ENCODE assay signal across 8 cellular contexts in genomic region chr17:17681744-17682292, GRCh38. TPM values are rescaled to one million over a fixed set of nuclear protein-coding genes. Genes with fewer than 3 reads are reported as not detected.
DNase-seq lines count a peak whose midpoint lies in the region; ATAC-seq and TF ChIP-seq lines count a peak whose summit lies in the region.

No MANE protein-coding gene starts in this region.

- no peaks in the 10 kb centered on the region for H3K27me3 Mint-ChIP-seq in activated T-helper 17 cell treated with anti-CD3 and anti-CD28 coated beads, Interleukin-2, amount 50 U/mL, for 72 hours

- peak overlapping the region; percentile 89 for H2AK5ac ChIP-seq in trophoblast cell (ENCODE audit: low read length)

- H3K14ac ChIP-seq in trophoblast cell (ENCODE audit: low read length): peak overlapping the region; percentile 99

- H3K4me3 ChIP-seq in BE2C (ENCODE audit: low read depth, low read length): peak overlapping the region; percentile 69
- H3K4me3 ChIP-seq in LNCaP clone FGC (ENCODE audit: low read depth, low read length): peak overlapping the region; percentile 85
- peak overlapping the region; percentile 80 for H3K4me3 ChIP-seq in trophoblast cell (ENCODE audit: low read depth, low read length)

- ATAC-seq in GM19397 (IDR thresholded peaks at IDR 0.05; ENCODE audit: unreplicated experiment): peak; percentile 30
- ATAC-seq in activated T-helper 17 cell treated with anti-CD3 and anti-CD28 coated beads, Interleukin-2, amount 50 U/mL, for 72 hours (replicated peaks): peak; percentile 41

- peak overlapping the region; percentile 96 for H2BK5ac ChIP-seq in trophoblast cell (ENCODE audit: low read depth, low read length, poor library complexity)

- H3K9ac ChIP-seq in trophoblast cell (ENCODE audit: low read length): peak overlapping the region; percentile 89

- no peak for TF ChIP-seq CTCF in BE2C (IDR thresholded peaks at IDR 0.05; ENCODE audit: low read depth, low read length)
- TF ChIP-seq CTCF in LNCaP clone FGC (IDR thresholded peaks at IDR 0.05; ENCODE audit: control insufficient read depth, extremely low read depth, insufficient read depth): 0 out of 2 replicates have a peak, but pooled peaks have one; percentile 13

- DNase-seq in BE2C (peak; percentile 38), LNCaP clone FGC (ENCODE audit: low read depth) (no peak), germinal center (ENCODE audit: low spot score) (peak; percentile 48), trophoblast cell (no peak), mucosa of gallbladder (ENCODE audit: low spot score) (no peak), retina (no peak)

- no peaks in the 10 kb centered on the region for H3K27me3 ChIP-seq in BE2C
- H3K27me3 ChIP-seq in trophoblast cell (ENCODE audit: insufficient read depth, low read length): no peaks in the 10 kb centered on the region

- peaks cover 6% of the 10 kb centered on the region for H3K4me1 Mint-ChIP-seq in activated T-helper 17 cell treated with anti-CD3 and anti-CD28 coated beads, Interleukin-2, amount 50 U/mL, for 72 hours

- H3K23ac ChIP-seq in trophoblast cell (ENCODE audit: low read length): no peak overlapping the region

- WGBS in trophoblast cell (ENCODE audit: extremely low coverage, insufficient coverage, insufficient read length): no CpG with 5 or more reads among the region's 68 CpGs

- H3K27ac ChIP-seq in trophoblast cell (ENCODE audit: low read depth, low read length): peak overlapping the region; percentile 84

- H3K4me1 ChIP-seq in BE2C (peaks cover 14% of the 10 kb centered on the region), trophoblast cell (ENCODE audit: control insufficient read depth in 1 of 2, insufficient read depth in 2 of 2, low read length in 2 of 2) (peaks cover 25 to 30% of the 10 kb centered on the region in 2 experiments)

- H2BK120ac ChIP-seq in trophoblast cell (ENCODE audit: insufficient read depth, low read length, poor library complexity): peak overlapping the region; percentile 96

- H3K9me3 ChIP-seq in BE2C (no peaks in the 10 kb centered on the region), trophoblast cell (ENCODE audit: insufficient read depth, low read depth, low read length) (no peaks in the 10 kb centered on the region)

- H2AFZ ChIP-seq in trophoblast cell (ENCODE audit: insufficient read depth, low read length, poor library complexity): peak overlapping the region; percentile 1

- peak overlapping the region; percentile 99 for H4K91ac ChIP-seq in trophoblast cell (ENCODE audit: low read depth, low read length)

- H3K9me3 Mint-ChIP-seq in activated T-helper 17 cell treated with anti-CD3 and anti-CD28 coated beads, Interleukin-2, amount 50 U/mL, for 72 hours: no peaks in the 10 kb centered on the region

- H3K18ac ChIP-seq in trophoblast cell (ENCODE audit: low read length): peak overlapping the region; percentile 93

- peak overlapping the region; percentile 78 for H4K12ac ChIP-seq in trophoblast cell (ENCODE audit: low read depth, low read length)

- H3K27ac Mint-ChIP-seq in activated T-helper 17 cell treated with anti-CD3 and anti-CD28 coated beads, Interleukin-2, amount 50 U/mL, for 72 hours: peak overlapping the region; percentile 54

- no peak overlapping the region for H2BK12ac ChIP-seq in trophoblast cell (ENCODE audit: low read length)

- no peaks in the 10 kb centered on the region for H3K36me3 Mint-ChIP-seq in activated T-helper 17 cell treated with anti-CD3 and anti-CD28 coated beads, Interleukin-2, amount 50 U/mL, for 72 hours (ENCODE audit: low read depth)

- H4K8ac ChIP-seq in trophoblast cell (ENCODE audit: low read depth, low read length): peak overlapping the region; percentile 94

- peaks cover 32% of the 10 kb centered on the region for H3K79me1 ChIP-seq in trophoblast cell (ENCODE audit: low read length)

- peaks cover 29% of the 10 kb centered on the region for H3K79me2 ChIP-seq in trophoblast cell (ENCODE audit: control insufficient read depth, insufficient read depth, low read length, poor library complexity)

- peak overlapping the region; percentile 80 for H3K4me3 Mint-ChIP-seq in activated T-helper 17 cell treated with anti-CD3 and anti-CD28 coated beads, Interleukin-2, amount 50 U/mL, for 72 hours

- H3K4ac ChIP-seq in trophoblast cell (ENCODE audit: low read depth, low read length): peak overlapping the region; percentile 99

- peak overlapping the region; percentile 72 for H3K4me2 ChIP-seq in trophoblast cell (ENCODE audit: low read length)

- H3K36me3 ChIP-seq in BE2C (no peaks in the 10 kb centered on the region), trophoblast cell (ENCODE audit: control insufficient read depth in 1 of 2, insufficient read depth in 2 of 2, low read length in 2 of 2) (no peaks in the 10 kb centered on the region)

RNA-seq across cellular contexts. Expression of gene RAI1, which starts 0.6 kb away (rescaled TPM):
- polyA plus RNA-seq in BE2C (2012; ENCODE audit: insufficient read depth, insufficient read length, low read depth): 26.3 TPM
- 10 to 100 TPM in 1 of 2 donors, 1 to 10 TPM in 1; 7.0 to 16.0 TPM for total RNA-seq in activated T-helper 17 cell treated with anti-CD3 and anti-CD28 coated beads, Interleukin-2, amount 50 U/mL, for 72 hours
- 16.7 and 17.4 TPM in 2 replicates for polyA plus RNA-seq in trophoblast cell (2013)
- 60.3 TPM for total RNA-seq in mucosa of gallbladder

Comparison
In these comparisons a context has a peak if more than half of its experiments do, and no peak if none do; other contexts are left out.
1. DNase-seq: peak in BE2C (single experiment) and germinal center (single experiment); none in LNCaP clone FGC (single experiment), trophoblast cell (0 of 2), mucosa of gallbladder (single experiment) and retina (single experiment).
2. Peak in every context shown above with its lines, with median percentiles within 50 percentile points of each other: H3K4me3 ChIP-seq.